5 cellular contexts compared by ENCODE assay signal in genomic region chr15:30500511-30500910, GRCh38. TPM values are rescaled to one million over a fixed set of nuclear protein-coding genes. Genes with fewer than 3 reads are reported as not detected.
"Had no signal": no experiment of that assay in that cellular context is flagged by ENCODE, and none has a peak within 500 bp of the region (broad histone marks: within the 10 kb centered on the region; RNA-seq: fewer than 3 reads in every experiment).

No MANE protein-coding gene starts in this region.

RNA-seq across cellular contexts. Expression of gene GOLGA8Q, which starts 51.3 kb away (rescaled TPM):
- total RNA-seq: GM23338, H4, H7, H9 had no signal
- polyA plus RNA-seq: GM23248, GM23338 had no signal
